ENCODE assay signal across 8 cellular contexts in genomic region chr1:54273092-54273836, GRCh38.
DNase-seq lines count a peak whose midpoint lies in the region; ATAC-seq, FAIRE-seq and TF ChIP-seq lines count a peak whose summit lies in the region.

No MANE protein-coding gene starts in this region.

- peak; percentile 25 for DNase-seq in GM18507 (ENCODE audit: extremely low spot score, insufficient read length, low read depth)
- peak; percentile 87 for DNase-seq in NCI-H510A treated with DMSO at 0.1 percent for 48 hours (lab: John Stamatoyannopoulos, UW)
- DNase-seq in dorsolateral prefrontal cortex = peak; percentile 54 to 89 (median 80)
- DNase-seq in lung (ENCODE audit: low spot score) = peak; percentile 41
- DNase-seq in thoracic aorta (ENCODE audit: low spot score) = peak; percentile 61
- no peak for DNase-seq in PC-9
- no peak for DNase-seq in GM19240 (ENCODE audit: insufficient read length, low spot score)
- DNase-seq in SKM-1 treated with dmso at 0.1 percent for 144 hours (lab: John Stamatoyannopoulos, UW; ENCODE audit: unreplicated experiment) = no peak

- peak overlapping the region; percentile 30 to 92 (median 81) for H3K27ac ChIP-seq in dorsolateral prefrontal cortex
- H3K27ac ChIP-seq in lung (ENCODE audit: low read depth in 1 of 2, low read length in 1 of 2) = peak overlapping the region; percentile 34 to 55
- H3K27ac ChIP-seq in thoracic aorta = peak overlapping the region; percentile 94 to 99
- H3K27ac ChIP-seq in PC-9 = no peak overlapping the region

- H3K9me3 ChIP-seq in lung (ENCODE audit: control insufficient read depth in 2 of 2, insufficient read depth in 1 of 2, low read length in 1 of 2) (no peaks in the 10 kb centered on the region), thoracic aorta (no peaks in the 10 kb centered on the region), PC-9 (ENCODE audit: insufficient read depth, low read depth) (no peaks in the 10 kb centered on the region)

- CTCF ChIA-PET in PC-9 (lab: Charles Lee) = no interaction called here

- peak; percentile 44 for FAIRE-seq in GM18507 (lab: Jason Lieb, UNC)

- no peaks in the 10 kb centered on the region for H3K79me2 ChIP-seq in PC-9 (ENCODE audit: low read depth)

- peak; percentile 48 for ATAC-seq in lung (ENCODE audit: insufficient read depth, low FRiP score)
- peak; percentile 40 for ATAC-seq in thoracic aorta (ENCODE audit: insufficient number of reproducible peaks, low FRiP score, low read depth)

- H3K4me3 ChIP-seq in dorsolateral prefrontal cortex (peak overlapping the region in 52 of 59 donors; percentile 1 to 51 (median 30)), lung (no peak overlapping the region), thoracic aorta (peak overlapping the region; percentile 48), PC-9 (no peak overlapping the region)

- H3K36me3 ChIP-seq in lung (ENCODE audit: control insufficient read depth in 2 of 2, insufficient read depth in 2 of 2, low read length in 2 of 2) (no peaks in the 10 kb centered on the region), thoracic aorta (no peaks in the 10 kb centered on the region), PC-9 (ENCODE audit: low read depth) (no peaks in the 10 kb centered on the region)

- intact Hi-C loops in dorsolateral prefrontal cortex (cut with DNase I) (loop anchor here (2.0 to 10.0 kb wide), 6 partner anchors 88 to 216 kb away; partner anchors contain the start of gene SSBP3 (in 2 of the 2)), PC-9 (cut with micrococcal nuclease; ENCODE audit: unreplicated experiment) (no loop called here)

- no peaks in the 10 kb centered on the region for H4K20me1 ChIP-seq in PC-9 (ENCODE audit: insufficient read depth)

- H3K4me2 ChIP-seq in PC-9 = no peak overlapping the region

- no peaks in the 10 kb centered on the region for H3K9me2 ChIP-seq in PC-9 (ENCODE audit: insufficient read depth)

- H3K4me1 ChIP-seq in lung (ENCODE audit: control insufficient read depth in 2 of 2, insufficient read depth in 2 of 2, low read length in 2 of 2) (peaks cover 21 to 26% of the 10 kb centered on the region in 2 donors), thoracic aorta (ENCODE audit: control insufficient read depth in 1 of 2, low read depth in 2 of 2) (peaks cover 41 to 83% of the 10 kb centered on the region in 2 donors), PC-9 (replicated peaks; ENCODE audit: insufficient read depth) (no peaks in the 10 kb centered on the region)

- WGBS in lung, 2 donors = 71 to 83% methylated on average over 23 of the region's 23 CpGs

- TF ChIP-seq CTCF in dorsolateral prefrontal cortex (IDR thresholded peaks at IDR 0.05 in 54 of 56, conservative IDR thresholded peaks at IDR 0.05 in 2 of 56; ENCODE audit: low read depth in 1 of 56, partially characterized antibody in 56 of 56) (peak in 50 of 56 donors; percentile 0 to 82 (median 64)), lung (IDR thresholded peaks at IDR 0.05; ENCODE audit: control extremely low read depth, extremely low read depth) (no peak), thoracic aorta (IDR thresholded peaks at IDR 0.05) (peak; percentile 59), PC-9 (conservative IDR thresholded peaks at IDR 0.05) (no peak)

- BruUV-seq in PC-9 (replicated peaks; lab: Mats Ljungman, UMichigan) = no TSS peak

- POLR2A ChIA-PET in PC-9 (lab: Charles Lee; ENCODE audit: unreplicated experiment) = no interaction called here

- no peaks in the 10 kb centered on the region for H3K27me3 ChIP-seq in dorsolateral prefrontal cortex
- no peaks in the 10 kb centered on the region for H3K27me3 ChIP-seq in lung (ENCODE audit: control insufficient read depth, insufficient read depth)
- H3K27me3 ChIP-seq in thoracic aorta (replicated peaks; ENCODE audit: insufficient read depth) = no peaks in the 10 kb centered on the region
- H3K27me3 ChIP-seq in PC-9 (ENCODE audit: insufficient read depth, low read depth) = no peaks in the 10 kb centered on the region

- H3F3A ChIP-seq in PC-9 (ENCODE audit: insufficient read depth, low read depth) = no peaks in the 10 kb centered on the region

- H2AFZ ChIP-seq in PC-9 = no peak overlapping the region

Comparison
In these comparisons a context has a peak if more than half of its experiments do, and no peak if none do; other contexts are left out.
1. DNase-seq: peak in GM18507 (single experiment), NCI-H510A treated with DMSO at 0.1 percent for 48 hours (single experiment), dorsolateral prefrontal cortex (10 of 10), lung (single experiment) and thoracic aorta (single experiment); none in PC-9 (0 of 2), GM19240 (single experiment) and SKM-1 treated with dmso at 0.1 percent for 144 hours (single experiment).
2. H3K4me3 ChIP-seq: peak in dorsolateral prefrontal cortex (52 of 59) and thoracic aorta (single experiment); none in lung (single experiment) and PC-9 (single experiment).
3. CTCF ChIP-seq: peak in dorsolateral prefrontal cortex (50 of 56) and thoracic aorta (single experiment); none in lung (single experiment) and PC-9 (single experiment).